8 cellular contexts compared by ENCODE assay signal in the genomic region with DNA sequence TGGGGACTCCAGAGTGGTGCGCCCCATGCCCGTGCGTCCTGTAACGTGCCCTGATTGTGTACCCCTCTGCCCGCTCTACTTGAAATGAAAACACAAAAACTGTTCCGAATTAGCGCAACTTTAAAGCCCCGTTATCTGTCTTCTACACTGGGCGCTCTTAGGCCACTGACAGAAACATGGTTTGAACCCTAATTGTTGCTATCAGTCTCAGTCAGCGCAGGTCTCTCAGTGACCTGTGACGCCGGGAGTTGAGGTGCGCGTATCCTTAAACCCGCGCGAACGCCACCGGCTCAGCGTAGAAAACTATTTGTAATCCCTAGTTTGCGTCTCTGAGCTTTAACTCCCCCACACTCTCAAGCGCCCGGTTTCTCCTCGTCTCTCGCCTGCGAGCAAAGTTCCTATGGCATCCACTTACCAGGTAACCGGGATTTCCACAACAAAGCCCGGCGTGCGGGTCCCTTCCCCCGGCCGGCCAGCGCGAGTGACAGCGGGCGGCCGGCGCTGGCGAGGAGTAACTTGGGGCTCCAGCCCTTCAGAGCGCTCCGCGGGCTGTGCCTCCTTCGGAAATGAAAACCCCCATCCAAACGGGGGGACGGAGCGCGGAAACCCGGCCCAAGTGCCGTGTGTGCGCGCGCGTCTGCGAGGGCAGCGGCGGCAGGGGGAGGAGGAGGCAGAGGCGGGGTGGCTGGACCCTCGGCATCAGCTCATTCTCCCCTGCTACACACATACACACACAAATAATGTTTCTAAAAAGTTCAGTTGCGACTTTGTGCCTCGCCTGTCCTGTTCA. TPM values are rescaled to one million over a fixed set of nuclear protein-coding genes. Genes with fewer than 3 reads are reported as not detected.
DNase-seq lines count a peak whose midpoint lies in the region; ATAC-seq and TF ChIP-seq lines count a peak whose summit lies in the region.

No MANE protein-coding gene starts in this region.

- peak in 3 of 10 experiments; percentile 4 to 18 (median 15) for DNase-seq in CD4-positive, alpha-beta T cell
- DNase-seq in activated T-cell treated with anti-CD3 and anti-CD28 coated beads, Interleukin-2, amount 50 U/mL, for 4 hours: peak; percentile 21
- peak; percentile 18 for DNase-seq in germinal center (ENCODE audit: low spot score)
- DNase-seq in SKM-1 treated with dmso at 0.1 percent for 144 hours (lab: John Stamatoyannopoulos, UW; ENCODE audit: unreplicated experiment): no peak
- no peak for DNase-seq in NCI-H146 treated with DMSO at 0.1 percent for 48 hours (lab: John Stamatoyannopoulos, UW; ENCODE audit: unreplicated experiment)

- H3K9me3 ChIP-seq in CD4-positive, alpha-beta T cell (ENCODE audit: control insufficient read depth, low read length): no peaks in the 10 kb centered on the region
- H3K9me3 ChIP-seq in HUES48 (ENCODE audit: control insufficient read depth, insufficient read depth, low read length) (no peaks in the 10 kb centered on the region), neutrophil (no peaks in the 10 kb centered on the region)

- H3K36me3 ChIP-seq in HUES48 (ENCODE audit: control insufficient read depth, insufficient read depth, low read length) (no peaks in the 10 kb centered on the region), neutrophil (no peaks in the 10 kb centered on the region)

- H3K27me3 Mint-ChIP-seq in CD4-positive, alpha-beta T cell: peaks cover 38% of the 10 kb centered on the region
- peaks cover 47% of the 10 kb centered on the region for H3K27me3 Mint-ChIP-seq in activated T-cell treated with anti-CD3 and anti-CD28 coated beads, Interleukin-2, amount 50 U/mL, for 4 hours (ENCODE audit: low read depth)

- H3K27me3 ChIP-seq in CD4-positive, alpha-beta T cell (ENCODE audit: control insufficient read depth, insufficient read depth, low read length): peaks cover 7% of the 10 kb centered on the region
- H3K27me3 ChIP-seq in HUES48 (ENCODE audit: control insufficient read depth, insufficient read depth, low read length) (peaks cover 68% of the 10 kb centered on the region), neutrophil (peaks cover 100% of the 10 kb centered on the region)

- no peaks in the 10 kb centered on the region for H3K9me3 Mint-ChIP-seq in CD4-positive, alpha-beta T cell
- no peaks in the 10 kb centered on the region for H3K9me3 Mint-ChIP-seq in activated T-cell treated with anti-CD3 and anti-CD28 coated beads, Interleukin-2, amount 50 U/mL, for 4 hours

- POLR2A ChIA-PET in CD4-positive, alpha-beta T cell (lab: Charles Lee): interaction anchor here (0.8 to 2.8 kb wide), 2 partner anchors 442 to 773 kb away, joined by 5 to 10 read pairs; a partner anchor contains a TSS

- intact Hi-C loops in CD4-positive, alpha-beta T cell (cut with DNase I, micrococcal nuclease): no loop called here

- H3K27ac Mint-ChIP-seq in CD4-positive, alpha-beta T cell: peak overlapping the region; percentile 83

- ATAC-seq in CD4-positive, alpha-beta T cell (ENCODE audit: poor library complexity): peak; percentile 13
- ATAC-seq in activated T-cell treated with anti-CD3 and anti-CD28 coated beads, Interleukin-2, amount 50 U/mL, for 4 hours: peak; percentile 15 to 25
- no peak for ATAC-seq in GM18867 (IDR thresholded peaks at IDR 0.05; ENCODE audit: unreplicated experiment)

- CTCF ChIA-PET in CD4-positive, alpha-beta T cell (lab: Charles Lee): no interaction called here

- H3K4me1 ChIP-seq in HUES48 (ENCODE audit: control insufficient read depth, insufficient read depth, low read length) (0 out of 2 replicates have a peak, but pooled peaks cover 3% of the 10 kb centered on the region), neutrophil (ENCODE audit: control insufficient read depth in 1 of 2, insufficient read depth in 1 of 2, low read depth in 1 of 2, low read length in 1 of 2) (peaks cover 23 to 28% of the 10 kb centered on the region in 2 experiments)

- no peak overlapping the region for H3K9ac ChIP-seq in HUES48 (ENCODE audit: low read depth, low read length)

- no peak for TF ChIP-seq CTCF in CD4-positive, alpha-beta T cell (IDR thresholded peaks at IDR 0.05)
- TF ChIP-seq CTCF in neutrophil (IDR thresholded peaks at IDR 0.05): no peak

- H3K4me3 ChIP-seq in HUES48 (ENCODE audit: low read depth, low read length) (peak overlapping the region; percentile 88), neutrophil (ENCODE audit: low read depth in 1 of 2, low read length in 1 of 2) (peak overlapping the region; percentile 58 to 62)

- peak overlapping the region; percentile 98 for H3K4me3 Mint-ChIP-seq in CD4-positive, alpha-beta T cell
- H3K4me3 Mint-ChIP-seq in activated T-cell treated with anti-CD3 and anti-CD28 coated beads, Interleukin-2, amount 50 U/mL, for 4 hours: peak overlapping the region; percentile 92

- H3K4me1 Mint-ChIP-seq in CD4-positive, alpha-beta T cell (ENCODE audit: low read depth): peaks cover 8% of the 10 kb centered on the region
- peaks cover 35% of the 10 kb centered on the region for H3K4me1 Mint-ChIP-seq in activated T-cell treated with anti-CD3 and anti-CD28 coated beads, Interleukin-2, amount 50 U/mL, for 4 hours (ENCODE audit: low read depth)

- H3K27ac ChIP-seq in CD4-positive, alpha-beta T cell (ENCODE audit: low read depth, low read length): no peak overlapping the region
- H3K27ac ChIP-seq in HUES48 (ENCODE audit: low read depth, low read length): no peak overlapping the region
- H3K27ac ChIP-seq in neutrophil: no peak overlapping the region

- peaks cover 9% of the 10 kb centered on the region for H3K36me3 Mint-ChIP-seq in CD4-positive, alpha-beta T cell (ENCODE audit: low read depth)
- no peaks in the 10 kb centered on the region for H3K36me3 Mint-ChIP-seq in activated T-cell treated with anti-CD3 and anti-CD28 coated beads, Interleukin-2, amount 50 U/mL, for 4 hours (ENCODE audit: insufficient read depth)

RNA-seq across cellular contexts. Expression of a gene that starts 0.7 kb away (rescaled TPM):
- 1 to 10 TPM; 3.1 to 3.2 TPM for total RNA-seq in CD4-positive, alpha-beta T cell
- 1 to 10 TPM; 1.7 to 4.7 (median 2.9) TPM for total RNA-seq in activated T-cell treated with anti-CD3 and anti-CD28 coated beads, Interleukin-2, amount 50 U/mL, for 4 hours

Comparison
In these comparisons a context has a peak if more than half of its experiments do, and no peak if none do; other contexts are left out.
1. DNase-seq: peak in activated T-cell treated with anti-CD3 and anti-CD28 coated beads, Interleukin-2, amount 50 U/mL, for 4 hours (single experiment) and germinal center (single experiment); none in SKM-1 treated with dmso at 0.1 percent for 144 hours (single experiment) and NCI-H146 treated with DMSO at 0.1 percent for 48 hours (single experiment).